8 cellular contexts compared by ENCODE assay signal in genomic region chr11:4539603-4540219, GRCh38. TPM values are rescaled to one million over a fixed set of nuclear protein-coding genes. Genes with fewer than 3 reads are reported as not detected.
DNase-seq lines count a peak whose midpoint lies in the region; ATAC-seq, FAIRE-seq and TF ChIP-seq lines count a peak whose summit lies in the region.

No MANE protein-coding gene starts in this region.

- H3K4me3 ChIP-seq in K562: no peak overlapping the region

- no peaks in the 10 kb centered on the region for H3K4me1 Mint-ChIP-seq in T-helper 2 cell treated with Interferon-gamma antibody and Interleukin-4, amounts not matched to agents 5 μg/mL and 100 μg/mL, for 36 hours (ENCODE audit: low read depth)

- peak; percentile 92 for ATAC-seq in K562

- no TSS peak for BruUV-seq in K562 (replicated peaks; lab: Mats Ljungman, UMichigan)

- H3K27ac Mint-ChIP-seq in T-helper 2 cell treated with Interferon-gamma antibody and Interleukin-4, amounts not matched to agents 5 μg/mL and 100 μg/mL, for 36 hours: no peak overlapping the region

- no peaks in the 10 kb centered on the region for H3K9me1 ChIP-seq in K562 (ENCODE audit: control insufficient read depth, insufficient read depth, low read length)

- no peaks in the 10 kb centered on the region for H3K36me3 ChIP-seq in K562 (ENCODE audit: control insufficient read depth, insufficient read depth, low read length)

- no peak overlapping the region for H3K4me3 Mint-ChIP-seq in T-helper 2 cell treated with Interferon-gamma antibody and Interleukin-4, amounts not matched to agents 5 μg/mL and 100 μg/mL, for 36 hours

- 5% methylated on average over 3 of the region's 3 CpGs for WGBS in K562 (ENCODE audit: insufficient coverage, low coverage, missing lambda C conversion rate)

- no peaks in the 10 kb centered on the region for H3K36me3 Mint-ChIP-seq in T-helper 2 cell treated with Interferon-gamma antibody and Interleukin-4, amounts not matched to agents 5 μg/mL and 100 μg/mL, for 36 hours (ENCODE audit: low read depth)

- POLR2A ChIA-PET in K562 (lab: Yijun Ruan, JAX): interaction anchor here (1.0 kb wide), 1 partner anchor 352 kb away, joined by 4 read pairs; no protein-coding TSS in a partner anchor

- no peaks in the 10 kb centered on the region for H3K9me3 Mint-ChIP-seq in T-helper 2 cell treated with Interferon-gamma antibody and Interleukin-4, amounts not matched to agents 5 μg/mL and 100 μg/mL, for 36 hours

- CTCF ChIA-PET in K562 (lab: Yijun Ruan, JAX; ENCODE audit: low intra/inter-chr PET ratio): interaction anchor here (3.4 kb wide), 1 partner anchor 353 kb away, joined by 30 read pairs; no protein-coding TSS in a partner anchor

- intact Hi-C loops in K562 (cut with micrococcal nuclease): loop anchor here (1.0 kb wide), 1 partner anchor 352 kb away; no protein-coding TSS in a partner anchor

- TF ChIP-seq RAD21 in K562 (CRISPR knock-in tag; conservative IDR thresholded peaks at IDR 0.05 in 1 of 2, IDR thresholded peaks at IDR 0.05 in 1 of 2): peak; percentile 54 to 68

- no peaks in the 10 kb centered on the region for H3K79me2 ChIP-seq in K562 (ENCODE audit: control insufficient read depth, insufficient read depth, low read length)

- H3K9ac ChIP-seq in K562 (ENCODE audit: insufficient read depth in 1 of 2, low read depth in 2 of 2, low read length in 2 of 2): no peak overlapping the region

- H3K27ac ChIP-seq in K562 (ENCODE audit: extremely low read depth, low read depth, low read length): no peak overlapping the region

- DNase-seq in AG08395 (ENCODE audit: low spot score) (peak; percentile 62), GM12892 (ENCODE audit: insufficient read length) (peak; percentile 9), HPDE6-E6E7 (ENCODE audit: extremely low spot score) (peak; percentile 13), K562 (ENCODE audit: extremely low read depth in 1 of 4, low spot score in 3 of 4) (peak; percentile 50 to 63 (median 54)), iPS-NIHi7 (ENCODE audit: extremely low spot score) (peak; percentile 73), NCI-H510A treated with DMSO at 0.1 percent for 48 hours (lab: John Stamatoyannopoulos, UW) (no peak)
- peak; percentile 7 for DNase-seq in T-helper 2 cell treated with Interferon-gamma antibody and Interleukin-4, amounts not matched to agents 5 μg/mL and 100 μg/mL, for 36 hours (ENCODE audit: low spot score)
- DNase-seq in stimulated activated CD4-positive, alpha-beta T cell treated with anti-CD3 and anti-CD28 coated beads, Interleukin-1b, Interleukin-23, amount 100 ng/mL, for 4 hours (ENCODE audit: low read depth in 2 of 2): peak; percentile 28 to 35

- TF ChIP-seq EP300 in K562 (IDR thresholded peaks at IDR 0.05; ENCODE audit: low read length): no peak

- no peak overlapping the region for H2AFZ ChIP-seq in K562 (ENCODE audit: low read depth, low read length)

- no peak for FAIRE-seq in GM12892 (lab: Jason Lieb, UNC)
- FAIRE-seq in K562 (lab: Jason Lieb, UNC): peak; percentile 89

- H3K4me1 ChIP-seq in K562 (replicated peaks in 1 of 2; ENCODE audit: control insufficient read depth in 2 of 2, insufficient read depth in 2 of 2, low read length in 2 of 2): no peaks in the 10 kb centered on the region

- no peak overlapping the region for H3K4me2 ChIP-seq in K562 (ENCODE audit: insufficient read depth, low read length)

- in situ Hi-C loops in K562 (cut with MboI): loop anchor here (10.0 kb wide), 1 partner anchor 355 kb away; no protein-coding TSS in a partner anchor

- H3K9me3 ChIP-seq in K562 (replicated peaks; ENCODE audit: control insufficient read depth, insufficient read depth, low read depth, low read length): no peaks in the 10 kb centered on the region

- TF ChIP-seq CTCF in K562 (IDR thresholded peaks at IDR 0.05 in 2 of 3, conservative IDR thresholded peaks at IDR 0.05 in 1 of 3; ENCODE audit: insufficient read depth in 2 of 3, low read depth in 1 of 3, low read length in 3 of 3): peak; percentile 66 to 76 (median 74)

- H3K27me3 Mint-ChIP-seq in T-helper 2 cell treated with Interferon-gamma antibody and Interleukin-4, amounts not matched to agents 5 μg/mL and 100 μg/mL, for 36 hours (ENCODE audit: low read depth): no peaks in the 10 kb centered on the region

- no peaks in the 10 kb centered on the region for H4K20me1 ChIP-seq in K562 (replicated peaks; ENCODE audit: control insufficient read depth, insufficient read depth, low read length)

- no peak for TF ChIP-seq POLR2A in GM12892 (IDR thresholded peaks at IDR 0.05; ENCODE audit: low read depth, low read length)
- no peak for TF ChIP-seq POLR2A in K562 (conservative IDR thresholded peaks at IDR 0.05)

- no peaks in the 10 kb centered on the region; a peak in 1 of 5 replicates for H3K27me3 ChIP-seq in K562 (ENCODE audit: control insufficient read depth in 2 of 2, insufficient read depth in 2 of 2, low read length in 2 of 2)

RNA-seq across cellular contexts. Expression of gene OR52M1, which starts 5.3 kb away (rescaled TPM):
- not detected for polyA plus RNA-seq in GM12892 (2012; ENCODE audit: missing spikeins)
- not detected in 2 replicates for total RNA-seq in K562 (2011; cell fraction: chromatin; rRNA removed; ENCODE audit: low replicate concordance)
- not detected in 2 replicates for total RNA-seq in K562 (2011; cell fraction: nucleolus; rRNA removed)
- total RNA-seq in K562 (2011; cell fraction: nucleoplasm; rRNA removed): not detected in 2 replicates
- total RNA-seq in K562 (2014; rRNA removed): not detected in 2 replicates
- not detected in 2 replicates for total RNA-seq in K562 (2014; rRNA removed; fragmentation: Illumina TruSeq; extraction: Trizol)
- total RNA-seq in K562 (2015; rRNA removed; fragmentation: Illumina TruSeq; extraction: Trizol): not detected in 2 replicates
- total RNA-seq in K562 (2021): not detected in 2 replicates
- polyA plus RNA-seq in K562 (2011; rRNA removed): not detected in 2 replicates
- not detected in 2 replicates for polyA plus RNA-seq in K562 (2011; cell fraction: cytosol; rRNA removed)
- polyA plus RNA-seq in K562 (2011; cell fraction: nucleus; rRNA removed): not detected in 2 replicates
- not detected in 2 replicates for polyA plus RNA-seq in K562 (2012)
- not detected in 2 replicates for polyA plus RNA-seq in K562 (2014; fragmentation: Illumina TruSeq; extraction: Trizol)
- polyA plus RNA-seq in K562 (2014; fragmentation: Nextera tagmentation; extraction: Ambion mirVana): not detected
- polyA plus RNA-seq in K562 (2014; rRNA removed): not detected in 2 replicates
- polyA minus RNA-seq in K562 (2011; rRNA and poly(A)+ RNA removed): not detected in 2 replicates
- polyA minus RNA-seq in K562 (2011; cell fraction: cytosol; rRNA and poly(A)+ RNA removed): not detected in 2 replicates
- not detected in 2 replicates for polyA minus RNA-seq in K562 (2011; cell fraction: nucleus; rRNA and poly(A)+ RNA removed)

RNA-seq across cellular contexts. Expression of gene OR52I2, which starts 41.8 kb away (rescaled TPM):
- not detected for polyA plus RNA-seq in GM12892 (2012; ENCODE audit: missing spikeins)
- not detected in 2 replicates for total RNA-seq in K562 (2011; cell fraction: chromatin; rRNA removed; ENCODE audit: low replicate concordance)
- not detected in 2 replicates for total RNA-seq in K562 (2011; cell fraction: nucleolus; rRNA removed)
- not detected in 2 replicates for total RNA-seq in K562 (2011; cell fraction: nucleoplasm; rRNA removed)
- total RNA-seq in K562 (2014; rRNA removed): not detected in 2 replicates
- not detected in 2 replicates for total RNA-seq in K562 (2014; rRNA removed; fragmentation: Illumina TruSeq; extraction: Trizol)
- total RNA-seq in K562 (2015; rRNA removed; fragmentation: Illumina TruSeq; extraction: Trizol): not detected in 2 replicates
- total RNA-seq in K562 (2021): not detected in 2 replicates
- not detected in 2 replicates for polyA plus RNA-seq in K562 (2011; rRNA removed)
- polyA plus RNA-seq in K562 (2011; cell fraction: cytosol; rRNA removed): not detected in 2 replicates
- polyA plus RNA-seq in K562 (2011; cell fraction: nucleus; rRNA removed): not detected in 2 replicates
- polyA plus RNA-seq in K562 (2012): not detected in 2 replicates
- not detected in 2 replicates for polyA plus RNA-seq in K562 (2014; fragmentation: Illumina TruSeq; extraction: Trizol)
- polyA plus RNA-seq in K562 (2014; fragmentation: Nextera tagmentation; extraction: Ambion mirVana): not detected
- not detected in 2 replicates for polyA plus RNA-seq in K562 (2014; rRNA removed)
- not detected in 2 replicates for polyA minus RNA-seq in K562 (2011; rRNA and poly(A)+ RNA removed)
- polyA minus RNA-seq in K562 (2011; cell fraction: cytosol; rRNA and poly(A)+ RNA removed): not detected in 2 replicates
- polyA minus RNA-seq in K562 (2011; cell fraction: nucleus; rRNA and poly(A)+ RNA removed): not detected in 2 replicates

RNA-seq across cellular contexts. Expression of gene OR52I1, which starts 54.1 kb away (rescaled TPM):
- polyA plus RNA-seq in GM12892 (2012; ENCODE audit: missing spikeins): not detected
- not detected in 2 replicates for total RNA-seq in K562 (2011; cell fraction: chromatin; rRNA removed; ENCODE audit: low replicate concordance)
- not detected in 2 replicates for total RNA-seq in K562 (2011; cell fraction: nucleolus; rRNA removed)
- total RNA-seq in K562 (2011; cell fraction: nucleoplasm; rRNA removed): not detected in 2 replicates
- total RNA-seq in K562 (2014; rRNA removed): not detected in 2 replicates
- not detected in 2 replicates for total RNA-seq in K562 (2014; rRNA removed; fragmentation: Illumina TruSeq; extraction: Trizol)
- total RNA-seq in K562 (2015; rRNA removed; fragmentation: Illumina TruSeq; extraction: Trizol): not detected in 2 replicates
- not detected in 2 replicates for total RNA-seq in K562 (2021)
- not detected in 2 replicates for polyA plus RNA-seq in K562 (2011; rRNA removed)
- not detected in 2 replicates for polyA plus RNA-seq in K562 (2011; cell fraction: cytosol; rRNA removed)
- polyA plus RNA-seq in K562 (2011; cell fraction: nucleus; rRNA removed): not detected in 2 replicates
- polyA plus RNA-seq in K562 (2012): not detected in 2 replicates
- not detected in 2 replicates for polyA plus RNA-seq in K562 (2014; fragmentation: Illumina TruSeq; extraction: Trizol)
- polyA plus RNA-seq in K562 (2014; fragmentation: Nextera tagmentation; extraction: Ambion mirVana): not detected
- not detected in 2 replicates for polyA plus RNA-seq in K562 (2014; rRNA removed)
- polyA minus RNA-seq in K562 (2011; rRNA and poly(A)+ RNA removed): not detected in 2 replicates
- polyA minus RNA-seq in K562 (2011; cell fraction: cytosol; rRNA and poly(A)+ RNA removed): not detected in 2 replicates
- not detected in 2 replicates for polyA minus RNA-seq in K562 (2011; cell fraction: nucleus; rRNA and poly(A)+ RNA removed)

RNA-seq across cellular contexts. Expression of gene OR52K1, which starts 57.3 kb away (rescaled TPM):
- not detected for polyA plus RNA-seq in GM12892 (2012; ENCODE audit: missing spikeins)
- total RNA-seq in K562 (2011; cell fraction: chromatin; rRNA removed; ENCODE audit: low replicate concordance): not detected in 2 replicates
- total RNA-seq in K562 (2011; cell fraction: nucleolus; rRNA removed): not detected in 2 replicates
- not detected in 2 replicates for total RNA-seq in K562 (2011; cell fraction: nucleoplasm; rRNA removed)
- total RNA-seq in K562 (2014; rRNA removed): not detected in 2 replicates
- not detected in 2 replicates for total RNA-seq in K562 (2014; rRNA removed; fragmentation: Illumina TruSeq; extraction: Trizol)
- not detected in 2 replicates for total RNA-seq in K562 (2015; rRNA removed; fragmentation: Illumina TruSeq; extraction: Trizol)
- total RNA-seq in K562 (2021): not detected in 2 replicates
- not detected in 2 replicates for polyA plus RNA-seq in K562 (2011; rRNA removed)
- not detected in 2 replicates for polyA plus RNA-seq in K562 (2011; cell fraction: cytosol; rRNA removed)
- not detected in 2 replicates for polyA plus RNA-seq in K562 (2011; cell fraction: nucleus; rRNA removed)
- not detected in 2 replicates for polyA plus RNA-seq in K562 (2012)
- not detected in 2 replicates for polyA plus RNA-seq in K562 (2014; fragmentation: Illumina TruSeq; extraction: Trizol)
- polyA plus RNA-seq in K562 (2014; fragmentation: Nextera tagmentation; extraction: Ambion mirVana): not detected
- polyA plus RNA-seq in K562 (2014; rRNA removed): not detected in 2 replicates
- not detected in 2 replicates for polyA minus RNA-seq in K562 (2011; rRNA and poly(A)+ RNA removed)
- polyA minus RNA-seq in K562 (2011; cell fraction: cytosol; rRNA and poly(A)+ RNA removed): not detected in 2 replicates
- polyA minus RNA-seq in K562 (2011; cell fraction: nucleus; rRNA and poly(A)+ RNA removed): not detected in 2 replicates
